In genomic region chr10:73871295-73871914, GRCh38 we compare ENCODE assay signal across 9 cellular contexts. TPM values are rescaled to one million over a fixed set of nuclear protein-coding genes. Genes with fewer than 3 reads are reported as not detected.
DNase-seq lines count a peak whose midpoint lies in the region; ATAC-seq, FAIRE-seq and TF ChIP-seq lines count a peak whose summit lies in the region.
"Had no signal": no experiment of that assay in that cellular context is flagged by ENCODE, and none has a peak within 500 bp of the region (broad histone marks: within the 10 kb centered on the region; RNA-seq: fewer than 3 reads in every experiment).

No MANE protein-coding gene starts in this region.

- no peak for DNase-seq in GM23338 (ENCODE audit: low spot score)
- DNase-seq in T-helper 17 cell, result no peak
- DNase-seq in hepatocyte (ENCODE audit: low spot score), result no peak
- no peak for DNase-seq in small intestine
- DNase-seq in testis, result no peak
- DNase-seq: MG63 had no signal

- no peak overlapping the region for H3K27ac ChIP-seq in GM23338 (ENCODE audit: low read depth)
- peak overlapping the region; percentile 73 for H3K27ac ChIP-seq in hepatocyte
- H3K27ac ChIP-seq in small intestine (ENCODE audit: low read depth in 1 of 2, low read length in 1 of 2), result peak overlapping the region; percentile 54 to 85
- no peak overlapping the region for H3K27ac ChIP-seq in testis

- H3K4me1 Mint-ChIP-seq in GM23338 (peaks cover 50% of the 10 kb centered on the region), T-helper 17 cell (peaks cover 70% of the 10 kb centered on the region)

- H2AFZ ChIP-seq in GM23338 (no peak overlapping the region), hepatocyte (no peak overlapping the region)

- H3K27me3 Mint-ChIP-seq in GM23338 (ENCODE audit: insufficient read depth, low read depth, poor library complexity) (peaks cover 23% of the 10 kb centered on the region), T-helper 17 cell (no peaks in the 10 kb centered on the region)

- H3K36me3 Mint-ChIP-seq in GM23338 (ENCODE audit: low read depth) (peaks cover 47% of the 10 kb centered on the region), T-helper 17 cell (ENCODE audit: low read depth) (peaks cover 3% of the 10 kb centered on the region)

- H4K20me1 ChIP-seq in GM23338 (replicated peaks; ENCODE audit: insufficient read depth) (peaks cover 31% of the 10 kb centered on the region; the same call in 1 of the 2 replicates), hepatocyte (ENCODE audit: insufficient read depth, poor library complexity, severe bottlenecking) (no peaks in the 10 kb centered on the region)

- H3K36me3 ChIP-seq in GM23338 (ENCODE audit: insufficient read depth) (no peaks in the 10 kb centered on the region), hepatocyte (replicated peaks; ENCODE audit: insufficient read depth, low read depth) (no peaks in the 10 kb centered on the region), small intestine (ENCODE audit: control insufficient read depth in 2 of 2, insufficient read depth in 2 of 2, low read length in 2 of 2) (peaks cover 2 to 16% of the 10 kb centered on the region in 2 donors), testis (ENCODE audit: low read depth, missing control alignments) (no peaks in the 10 kb centered on the region)

- ATAC-seq in GM23338 (no peak), T-helper 17 cell (no peak), GM21381 (IDR thresholded peaks at IDR 0.05; ENCODE audit: unreplicated experiment) (no peak), GM18870 (IDR thresholded peaks at IDR 0.05; ENCODE audit: unreplicated experiment) (no peak)

- H3K27me3 ChIP-seq in GM23338 (ENCODE audit: insufficient read depth) (peaks cover 7% of the 10 kb centered on the region; the same call in 1 of the 2 replicates), hepatocyte (no peaks in the 10 kb centered on the region), small intestine (ENCODE audit: control insufficient read depth in 2 of 2, insufficient read depth in 2 of 2, low read length in 2 of 2) (no peaks in the 10 kb centered on the region), testis (no peaks in the 10 kb centered on the region)
- H3K27me3 ChIP-seq: MG63 had no signal

- H3K4me3 Mint-ChIP-seq in GM23338, result no peak overlapping the region
- peak overlapping the region; percentile 73 for H3K4me3 Mint-ChIP-seq in T-helper 17 cell

- peaks cover 61% of the 10 kb centered on the region for H3K79me2 ChIP-seq in GM23338 (replicated peaks; ENCODE audit: insufficient read depth)
- H3K79me2 ChIP-seq in hepatocyte, result peaks cover 44% of the 10 kb centered on the region

- H3K27ac Mint-ChIP-seq in GM23338 (0 out of 2 replicates have a peak overlapping the region, but pooled peaks have one; percentile 7), T-helper 17 cell (peak overlapping the region; percentile 88)

- H3K9me3 ChIP-seq in T-helper 17 cell (ENCODE audit: control insufficient read depth, low read length, poor library complexity, severe bottlenecking) (no peaks in the 10 kb centered on the region), hepatocyte (ENCODE audit: low read depth) (no peaks in the 10 kb centered on the region), small intestine (ENCODE audit: control insufficient read depth, low read depth) (no peaks in the 10 kb centered on the region), testis (no peaks in the 10 kb centered on the region)
- H3K9me3 ChIP-seq: MG63 had no signal

- 83% methylated on average over 6 of the region's 6 CpGs for WGBS in hepatocyte (ENCODE audit: low lambda C conversion rate, missing lambda C conversion rate)
- 23 to 55% (median 37%) methylated on average over 6 of the region's 6 CpGs for WGBS in small intestine, 3 donors
- 80 to 83% methylated on average over 6 of the region's 6 CpGs for WGBS in testis, 2 donors

- peaks cover 26% of the 10 kb centered on the region; the same call in 1 of the 2 replicates for H3F3A ChIP-seq in GM23338 (replicated peaks; ENCODE audit: low read depth)

- FAIRE-seq in small intestine (lab: Jason Lieb, UNC), result no peak
- FAIRE-seq: GM12891 had no signal

- TF ChIP-seq CTCF in GM23338 (conservative IDR thresholded peaks at IDR 0.05; ENCODE audit: low read depth in 2 of 2) (no peak), hepatocyte (IDR thresholded peaks at IDR 0.05; ENCODE audit: poor library complexity) (no peak), testis (IDR thresholded peaks at IDR 0.05) (no peak)

- H3K4me3 ChIP-seq in GM23338 (no peak overlapping the region), hepatocyte (no peak overlapping the region), small intestine (ENCODE audit: low read depth in 1 of 2, low read length in 2 of 2) (peak overlapping the region in 1 of 2 donors; percentile 14), testis (no peak overlapping the region)
- H3K4me3 ChIP-seq: MG63 had no signal

- H3K4me1 ChIP-seq in GM23338 (ENCODE audit: insufficient read depth), result peaks cover 19% of the 10 kb centered on the region
- H3K4me1 ChIP-seq in hepatocyte (ENCODE audit: insufficient read depth), result peaks cover 24% of the 10 kb centered on the region
- peaks cover 9 to 16% of the 10 kb centered on the region in 2 donors for H3K4me1 ChIP-seq in small intestine (ENCODE audit: control insufficient read depth in 2 of 2, insufficient read depth in 1 of 2, low read depth in 1 of 2, low read length in 1 of 2)
- peaks cover 10% of the 10 kb centered on the region for H3K4me1 ChIP-seq in testis

- intact Hi-C loops in testis (cut with DNase I; ENCODE audit: low total_unique reads), result no loop called here

- no peak overlapping the region for H3K4me2 ChIP-seq in GM23338
- peak overlapping the region; percentile 91 for H3K4me2 ChIP-seq in hepatocyte

- no peaks in the 10 kb centered on the region for H3K9me3 Mint-ChIP-seq in GM23338

- TF ChIP-seq POLR2A in testis (IDR thresholded peaks at IDR 0.05), result no peak

- H3K9me2 ChIP-seq in GM23338 (ENCODE audit: insufficient read depth) (no peaks in the 10 kb centered on the region), hepatocyte (replicated peaks; ENCODE audit: insufficient read depth) (no peaks in the 10 kb centered on the region)

TF ChIP-seq in GM23338, 12 proteins besides CTCF, POLR2A, EP300 and RAD21 (continues in another document):
- TF ChIP-seq REST (IDR thresholded peaks at IDR 0.05; ENCODE audit: unreplicated experiment) (no peak), STAT1 (IDR thresholded peaks at IDR 0.05; ENCODE audit: unreplicated experiment) (no peak), POLR2AphosphoS5 (IDR thresholded peaks at IDR 0.05; ENCODE audit: low read depth) (no peak), CREB1 (CRISPR knock-in tag; IDR thresholded peaks at IDR 0.05; ENCODE audit: low read depth) (no peak)
- TF ChIP-seq, protein P1, sequence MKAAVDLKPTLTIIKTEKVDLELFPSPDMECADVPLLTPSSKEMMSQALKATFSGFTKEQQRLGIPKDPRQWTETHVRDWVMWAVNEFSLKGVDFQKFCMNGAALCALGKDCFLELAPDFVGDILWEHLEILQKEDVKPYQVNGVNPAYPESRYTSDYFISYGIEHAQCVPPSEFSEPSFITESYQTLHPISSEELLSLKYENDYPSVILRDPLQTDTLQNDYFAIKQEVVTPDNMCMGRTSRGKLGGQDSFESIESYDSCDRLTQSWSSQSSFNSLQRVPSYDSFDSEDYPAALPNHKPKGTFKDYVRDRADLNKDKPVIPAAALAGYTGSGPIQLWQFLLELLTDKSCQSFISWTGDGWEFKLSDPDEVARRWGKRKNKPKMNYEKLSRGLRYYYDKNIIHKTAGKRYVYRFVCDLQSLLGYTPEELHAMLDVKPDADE (IDR thresholded peaks at IDR 0.05), result no peak

RNA-seq across cellular contexts. Expression of gene CAMK2G, which starts 3.0 kb away (rescaled TPM):
- total RNA-seq in GM23338 (2014; rRNA removed; shearing (Covaris generic)), result 32.8 and 34.1 TPM in 2 replicates
- polyA plus RNA-seq in GM23338 (2016; fragmentation: Nextera tagmentation; extraction: Ambion mirVana) (30.1 and 30.6 TPM in 2 replicates), hepatocyte (5.2 and 5.9 TPM in 2 replicates), small intestine (10 to 100 TPM; 33.1 to 74.9 (median 54.9) TPM), testis (ENCODE audit: insufficient read depth, low read depth, low replicate concordance) (16.5 TPM)
- total RNA-seq in T-helper 17 cell (10 to 100 TPM; 52.6 to 59.6 TPM), hepatocyte (22.5 and 25.0 TPM in 2 replicates), testis (10 to 100 TPM; 25.4 to 29.7 TPM)

RNA-seq across cellular contexts. Expression of gene PLAU, which starts 39.5 kb away (rescaled TPM):
- total RNA-seq in GM23338 (2014; rRNA removed; shearing (Covaris generic)), result 13.3 and 14.5 TPM in 2 replicates
- polyA plus RNA-seq in GM23338 (2016; fragmentation: Nextera tagmentation; extraction: Ambion mirVana) (17.5 and 18.0 TPM in 2 replicates), hepatocyte (10.4 and 11.1 TPM in 2 replicates), small intestine (10 to 100 TPM in 1 of 3 donors, 1 to 10 TPM in 2; 1.3 to 11.1 (median 1.6) TPM), testis (ENCODE audit: insufficient read depth, low read depth, low replicate concordance) (13.6 TPM)
- total RNA-seq in T-helper 17 cell (under 1 TPM in 1 of 2 donors, not detected in 1; 0.42 TPM), hepatocyte (2.8 and 5.2 TPM in 2 replicates), testis (1 to 10 TPM in 1 of 2 donors, under 1 TPM in 1; 0.87 to 1.7 TPM)

Comparison
In these comparisons a context has a peak if more than half of its experiments do, and no peak if none do; other contexts are left out.
1. H3K27ac ChIP-seq: peak in hepatocyte (single experiment) and small intestine (2 of 2); none in GM23338 (single experiment) and testis (0 of 2).